In the genomic region with DNA sequence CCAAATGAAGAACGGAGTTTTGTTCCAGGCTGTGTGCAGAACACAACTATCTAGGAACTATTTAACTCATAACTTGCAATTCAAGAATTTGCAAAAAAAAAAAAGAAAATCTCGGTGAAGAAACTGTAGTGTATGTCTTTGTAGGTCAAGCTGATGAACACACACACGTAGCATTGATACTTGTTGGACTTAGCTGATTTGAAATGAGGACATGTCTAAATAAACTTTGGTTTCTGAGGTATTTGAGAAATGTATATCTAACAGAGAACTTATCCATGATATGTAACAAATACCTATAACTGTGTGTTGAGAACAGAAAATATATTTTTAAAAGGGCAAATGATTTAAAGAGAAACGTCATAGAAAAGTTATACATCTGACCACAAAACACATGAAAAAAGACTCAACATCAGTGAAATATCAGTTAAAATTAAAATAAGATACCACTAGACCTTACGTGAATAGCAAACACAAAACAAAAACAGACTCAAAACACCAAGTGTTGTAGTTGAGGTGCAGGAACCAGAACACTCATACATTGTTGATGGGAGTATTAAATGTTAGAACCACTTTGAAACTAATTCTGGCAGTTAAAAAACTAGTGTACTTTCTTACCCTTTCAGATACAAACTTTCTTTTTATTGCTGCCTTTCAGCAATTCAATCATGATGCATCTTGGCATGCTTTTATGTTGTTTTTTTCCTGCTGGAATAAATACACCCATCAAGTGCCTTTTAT, we compare ENCODE assay signal across 2 cellular contexts.
TF ChIP-seq lines count a peak whose summit lies in the region.

No MANE protein-coding gene starts in this region.

TF ChIP-seq in SK-N-SH, 30 proteins besides CTCF, POLR2A, EP300 and RAD21 (continued from another document):
- TF ChIP-seq, protein P1, sequence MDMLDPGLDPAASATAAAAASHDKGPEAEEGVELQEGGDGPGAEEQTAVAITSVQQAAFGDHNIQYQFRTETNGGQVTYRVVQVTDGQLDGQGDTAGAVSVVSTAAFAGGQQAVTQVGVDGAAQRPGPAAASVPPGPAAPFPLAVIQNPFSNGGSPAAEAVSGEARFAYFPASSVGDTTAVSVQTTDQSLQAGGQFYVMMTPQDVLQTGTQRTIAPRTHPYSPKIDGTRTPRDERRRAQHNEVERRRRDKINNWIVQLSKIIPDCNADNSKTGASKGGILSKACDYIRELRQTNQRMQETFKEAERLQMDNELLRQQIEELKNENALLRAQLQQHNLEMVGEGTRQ (IDR thresholded peaks at IDR 0.05; ENCODE audit: borderline replicate concordance, low read depth, low read length) = no peak
- TF ChIP-seq, protein P2, sequence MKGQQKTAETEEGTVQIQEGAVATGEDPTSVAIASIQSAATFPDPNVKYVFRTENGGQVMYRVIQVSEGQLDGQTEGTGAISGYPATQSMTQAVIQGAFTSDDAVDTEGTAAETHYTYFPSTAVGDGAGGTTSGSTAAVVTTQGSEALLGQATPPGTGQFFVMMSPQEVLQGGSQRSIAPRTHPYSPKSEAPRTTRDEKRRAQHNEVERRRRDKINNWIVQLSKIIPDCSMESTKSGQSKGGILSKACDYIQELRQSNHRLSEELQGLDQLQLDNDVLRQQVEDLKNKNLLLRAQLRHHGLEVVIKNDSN (IDR thresholded peaks at IDR 0.05; ENCODE audit: borderline replicate concordance, low read depth) = no peak
- TF ChIP-seq, protein P3, sequence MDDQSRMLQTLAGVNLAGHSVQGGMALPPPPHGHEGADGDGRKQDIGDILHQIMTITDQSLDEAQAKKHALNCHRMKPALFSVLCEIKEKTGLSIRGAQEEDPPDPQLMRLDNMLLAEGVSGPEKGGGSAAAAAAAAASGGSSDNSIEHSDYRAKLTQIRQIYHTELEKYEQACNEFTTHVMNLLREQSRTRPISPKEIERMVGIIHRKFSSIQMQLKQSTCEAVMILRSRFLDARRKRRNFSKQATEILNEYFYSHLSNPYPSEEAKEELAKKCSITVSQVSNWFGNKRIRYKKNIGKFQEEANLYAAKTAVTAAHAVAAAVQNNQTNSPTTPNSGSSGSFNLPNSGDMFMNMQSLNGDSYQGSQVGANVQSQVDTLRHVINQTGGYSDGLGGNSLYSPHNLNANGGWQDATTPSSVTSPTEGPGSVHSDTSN (IDR thresholded peaks at IDR 0.05) = no peak
- TF ChIP-seq TAF1 (IDR thresholded peaks at IDR 0.05; ENCODE audit: borderline replicate concordance, low read depth, low read length) (no peak), SMC3 (IDR thresholded peaks at IDR 0.05; ENCODE audit: low read depth, low read length) (no peak), GABPA (IDR thresholded peaks at IDR 0.05; ENCODE audit: low read depth) (no peak), GATA2 (CRISPR knock-in tag; IDR thresholded peaks at IDR 0.05) (no peak), FOSL2 (IDR thresholded peaks at IDR 0.05; ENCODE audit: borderline replicate concordance, low read depth) (no peak), SIN3A (IDR thresholded peaks at IDR 0.05; ENCODE audit: borderline replicate concordance, low read depth, low read length) (no peak), POLR2AphosphoS5 (IDR thresholded peaks at IDR 0.05; ENCODE audit: low read depth, low read length) (no peak)
- TF ChIP-seq, protein P4, sequence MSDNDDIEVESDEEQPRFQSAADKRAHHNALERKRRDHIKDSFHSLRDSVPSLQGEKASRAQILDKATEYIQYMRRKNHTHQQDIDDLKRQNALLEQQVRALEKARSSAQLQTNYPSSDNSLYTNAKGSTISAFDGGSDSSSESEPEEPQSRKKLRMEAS (IDR thresholded peaks at IDR 0.05; ENCODE audit: low read depth) = no peak
- TF ChIP-seq, protein P5, sequence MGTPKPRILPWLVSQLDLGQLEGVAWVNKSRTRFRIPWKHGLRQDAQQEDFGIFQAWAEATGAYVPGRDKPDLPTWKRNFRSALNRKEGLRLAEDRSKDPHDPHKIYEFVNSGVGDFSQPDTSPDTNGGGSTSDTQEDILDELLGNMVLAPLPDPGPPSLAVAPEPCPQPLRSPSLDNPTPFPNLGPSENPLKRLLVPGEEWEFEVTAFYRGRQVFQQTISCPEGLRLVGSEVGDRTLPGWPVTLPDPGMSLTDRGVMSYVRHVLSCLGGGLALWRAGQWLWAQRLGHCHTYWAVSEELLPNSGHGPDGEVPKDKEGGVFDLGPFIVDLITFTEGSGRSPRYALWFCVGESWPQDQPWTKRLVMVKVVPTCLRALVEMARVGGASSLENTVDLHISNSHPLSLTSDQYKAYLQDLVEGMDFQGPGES (IDR thresholded peaks at IDR 0.05; ENCODE audit: low read depth, low read length) = no peak

TF ChIP-seq in SK-N-SH treated with all-trans-retinoic acid at 6 μM for 48 hours, 23 proteins besides CTCF, POLR2A, EP300 and RAD21 (continued from another document):
- TF ChIP-seq, protein P6, sequence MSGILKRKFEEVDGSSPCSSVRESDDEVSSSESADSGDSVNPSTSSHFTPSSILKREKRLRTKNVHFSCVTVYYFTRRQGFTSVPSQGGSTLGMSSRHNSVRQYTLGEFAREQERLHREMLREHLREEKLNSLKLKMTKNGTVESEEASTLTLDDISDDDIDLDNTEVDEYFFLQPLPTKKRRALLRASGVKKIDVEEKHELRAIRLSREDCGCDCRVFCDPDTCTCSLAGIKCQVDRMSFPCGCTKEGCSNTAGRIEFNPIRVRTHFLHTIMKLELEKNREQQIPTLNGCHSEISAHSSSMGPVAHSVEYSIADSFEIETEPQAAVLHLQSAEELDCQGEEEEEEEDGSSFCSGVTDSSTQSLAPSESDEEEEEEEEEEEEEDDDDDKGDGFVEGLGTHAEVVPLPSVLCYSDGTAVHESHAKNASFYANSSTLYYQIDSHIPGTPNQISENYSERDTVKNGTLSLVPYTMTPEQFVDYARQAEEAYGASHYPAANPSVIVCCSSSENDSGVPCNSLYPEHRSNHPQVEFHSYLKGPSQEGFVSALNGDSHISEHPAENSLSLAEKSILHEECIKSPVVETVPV (CRISPR knock-in tag; IDR thresholded peaks at IDR 0.05) = no peak
- TF ChIP-seq ZFP30 (CRISPR knock-in tag; IDR thresholded peaks at IDR 0.05) = no peak
- no peak for TF ChIP-seq ZNF70 (CRISPR knock-in tag; IDR thresholded peaks at IDR 0.05)
- TF ChIP-seq, protein P7, sequence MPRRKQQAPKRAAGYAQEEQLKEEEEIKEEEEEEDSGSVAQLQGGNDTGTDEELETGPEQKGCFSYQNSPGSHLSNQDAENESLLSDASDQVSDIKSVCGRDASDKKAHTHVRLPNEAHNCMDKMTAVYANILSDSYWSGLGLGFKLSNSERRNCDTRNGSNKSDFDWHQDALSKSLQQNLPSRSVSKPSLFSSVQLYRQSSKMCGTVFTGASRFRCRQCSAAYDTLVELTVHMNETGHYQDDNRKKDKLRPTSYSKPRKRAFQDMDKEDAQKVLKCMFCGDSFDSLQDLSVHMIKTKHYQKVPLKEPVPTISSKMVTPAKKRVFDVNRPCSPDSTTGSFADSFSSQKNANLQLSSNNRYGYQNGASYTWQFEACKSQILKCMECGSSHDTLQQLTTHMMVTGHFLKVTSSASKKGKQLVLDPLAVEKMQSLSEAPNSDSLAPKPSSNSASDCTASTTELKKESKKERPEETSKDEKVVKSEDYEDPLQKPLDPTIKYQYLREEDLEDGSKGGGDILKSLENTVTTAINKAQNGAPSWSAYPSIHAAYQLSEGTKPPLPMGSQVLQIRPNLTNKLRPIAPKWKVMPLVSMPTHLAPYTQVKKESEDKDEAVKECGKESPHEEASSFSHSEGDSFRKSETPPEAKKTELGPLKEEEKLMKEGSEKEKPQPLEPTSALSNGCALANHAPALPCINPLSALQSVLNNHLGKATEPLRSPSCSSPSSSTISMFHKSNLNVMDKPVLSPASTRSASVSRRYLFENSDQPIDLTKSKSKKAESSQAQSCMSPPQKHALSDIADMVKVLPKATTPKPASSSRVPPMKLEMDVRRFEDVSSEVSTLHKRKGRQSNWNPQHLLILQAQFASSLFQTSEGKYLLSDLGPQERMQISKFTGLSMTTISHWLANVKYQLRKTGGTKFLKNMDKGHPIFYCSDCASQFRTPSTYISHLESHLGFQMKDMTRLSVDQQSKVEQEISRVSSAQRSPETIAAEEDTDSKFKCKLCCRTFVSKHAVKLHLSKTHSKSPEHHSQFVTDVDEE (CRISPR knock-in tag; IDR thresholded peaks at IDR 0.05) = no peak
- TF ChIP-seq SNAI2 (CRISPR knock-in tag; IDR thresholded peaks at IDR 0.05) = no peak
- TF ChIP-seq BACH2 (CRISPR knock-in tag; IDR thresholded peaks at IDR 0.05; ENCODE audit: borderline replicate concordance) = no peak
- TF ChIP-seq PPARA (CRISPR knock-in tag; IDR thresholded peaks at IDR 0.05; ENCODE audit: borderline replicate concordance) = no peak
- no peak for TF ChIP-seq ESRRG (CRISPR knock-in tag; IDR thresholded peaks at IDR 0.05)
- no peak for TF ChIP-seq ZNF8 (CRISPR knock-in tag; IDR thresholded peaks at IDR 0.05)
